Comparison of ENCODE assay signal across 25 cellular contexts in the genomic region with DNA sequence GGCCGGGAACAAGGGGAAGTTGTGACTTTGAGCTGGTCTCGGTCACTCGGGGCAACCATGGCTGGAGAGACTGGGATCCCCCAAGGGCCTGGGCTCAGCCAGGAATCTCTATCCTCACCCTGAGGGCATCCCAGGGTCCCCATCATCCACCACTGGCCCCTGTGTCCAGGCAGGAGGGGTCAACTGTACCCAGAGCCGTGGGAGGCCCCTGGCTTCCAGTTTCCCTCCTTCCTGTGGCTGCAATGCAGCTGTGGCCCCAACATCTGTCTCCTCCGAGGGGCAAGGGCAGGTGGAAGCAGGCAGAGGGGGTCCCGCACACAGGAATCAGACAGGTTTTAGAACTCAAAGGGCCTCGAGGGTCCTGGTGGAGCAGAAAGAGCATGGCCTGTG.
"Had no signal": no experiment of that assay in that cellular context is flagged by ENCODE, and none has a peak within 500 bp of the region (broad histone marks: within the 10 kb centered on the region; RNA-seq: fewer than 3 reads in every experiment).

No MANE protein-coding gene starts in this region.

- DNase-seq: Kasumi-1, MV-4-11, NCI-H1048, NCI-H1105, NCI-H1417, NCI-H1436 treated with DMSO at 0.1 percent for 48 hours, NCI-H1694, NCI-H187 treated with DMSO at 0.1 percent for 48 hours, NCI-H2029 treated with DMSO at 0.1 percent for 48 hours, NCI-H2107, NCI-H2171, NCI-H226, NCI-H446, NCI-H510A, NCI-H524 treated with DMSO at 0.1 percent for 48 hours, NCI-H69, NCI-H774, RPMI8226, SHP77, SK-N-SH, SW 1271 had no signal

- H3K4me3 ChIP-seq: K562 had no signal

- H3K9ac ChIP-seq: KMS-11, SK-N-SH had no signal

- ATAC-seq: HepG2 had no signal

- H3K4me2 ChIP-seq: KMS-11, SK-N-SH had no signal

- H3K4me3 Mint-ChIP-seq: IgD-negative memory B cell had no signal

- H3K27ac Mint-ChIP-seq: IgD-negative memory B cell had no signal

- H3K27ac ChIP-seq: KMS-11 had no signal

- H3K9me3 ChIP-seq: SK-N-SH had no signal
